Comparison of ENCODE assay signal across 6 cellular contexts in genomic region chr17:31262923-31263322, GRCh38. TPM values are rescaled to one million over a fixed set of nuclear protein-coding genes. Genes with fewer than 3 reads are reported as not detected.
"Had no signal": no experiment of that assay in that cellular context is flagged by ENCODE, and none has a peak within 500 bp of the region (broad histone marks: within the 10 kb centered on the region; RNA-seq: fewer than 3 reads in every experiment).

No MANE protein-coding gene starts in this region.

RNA-seq across cellular contexts. Expression of gene OMG, which starts 34.1 kb away (rescaled TPM):
- total RNA-seq: GM23248, GM23338, H1, H4, H7, H9 had no signal
- polyA plus RNA-seq: H1 had no signal

RNA-seq across cellular contexts. Expression of gene EVI2B, which starts 50.9 kb away (rescaled TPM):
- total RNA-seq: GM23338, H1, H7, H9 had no signal
- polyA plus RNA-seq: H1 had no signal

RNA-seq across cellular contexts. Expression of gene EVI2A, which starts 58.5 kb away (rescaled TPM):
- total RNA-seq: GM23338, H1, H7, H9 had no signal
- polyA plus RNA-seq: H1 had no signal
